Comparison of ENCODE assay signal across 16 cellular contexts in the genomic region with DNA sequence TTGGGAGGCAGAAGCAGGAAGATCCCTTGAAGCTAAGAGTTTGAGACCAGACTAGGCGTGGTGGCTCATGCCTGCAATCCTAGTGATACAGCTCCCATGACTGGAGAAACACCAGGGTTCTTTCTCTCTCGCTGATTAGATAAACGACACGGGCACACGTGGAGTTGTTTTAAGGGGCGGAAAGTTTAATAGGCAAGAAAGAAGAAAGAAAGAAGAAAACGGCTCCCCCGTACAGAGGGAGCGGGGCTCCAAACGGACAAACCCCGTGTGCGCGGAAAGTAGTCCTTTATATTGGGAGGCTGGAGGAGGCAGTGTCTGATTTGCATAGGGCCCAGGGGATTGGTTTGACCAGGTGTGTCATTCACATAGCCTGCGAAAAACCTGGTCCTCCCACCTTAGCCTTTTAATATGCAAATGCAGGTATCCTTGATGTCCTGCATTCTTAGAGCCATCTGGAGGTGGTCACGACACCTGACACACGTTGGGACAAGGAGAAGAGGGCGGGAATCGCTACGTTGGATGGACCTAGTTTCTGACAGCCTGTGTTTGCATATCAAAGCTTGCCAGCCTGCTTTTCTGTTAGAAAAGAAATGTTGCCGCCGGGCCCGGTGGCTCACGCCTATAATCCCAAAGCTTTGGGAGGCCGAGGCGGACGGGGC. TPM values are rescaled to one million over a fixed set of nuclear protein-coding genes. Genes with fewer than 3 reads are reported as not detected.
DNase-seq lines count a peak whose midpoint lies in the region; ATAC-seq and TF ChIP-seq lines count a peak whose summit lies in the region.
"Had no signal": no experiment of that assay in that cellular context is flagged by ENCODE, and none has a peak within 500 bp of the region (broad histone marks: within the 10 kb centered on the region; RNA-seq: fewer than 3 reads in every experiment).

No MANE protein-coding gene starts in this region.

- no peak overlapping the region for H3K27ac ChIP-seq in PC-9
- H3K27ac ChIP-seq in parathyroid adenoma: no peak overlapping the region

- in situ Hi-C loops in HAP-1 (cut with MboI; ENCODE audit: low sequenced_read_pairs): no loop called here

- peaks cover 49 to 63% of the 10 kb centered on the region in 2 donors for H3K27me3 Mint-ChIP-seq in effector memory CD8-positive, alpha-beta T cell
- peaks cover 51% of the 10 kb centered on the region for H3K27me3 Mint-ChIP-seq in activated T-helper 1 cell treated with anti-CD3 and anti-CD28 coated beads, Interleukin-12 subunit alpha, Interleukin-12 subunit beta, Interleukin-2, Interleukin-4 antibody, amounts not matched to agents 30 ng/mL and 10 ng/mL and 1 ng/mL, durations not matched to agents 14 hours and 24 hours and 36 hours (ENCODE audit: insufficient read depth)

- no TSS peak for BruUV-seq in PC-9 (replicated peaks; lab: Mats Ljungman, UMichigan)

- no peak overlapping the region for H3K9ac ChIP-seq in parathyroid adenoma

- H3K79me2 ChIP-seq in PC-9 (ENCODE audit: low read depth): no peaks in the 10 kb centered on the region
- no peaks in the 10 kb centered on the region for H3K79me2 ChIP-seq in parathyroid adenoma

- H4K20me1 ChIP-seq in PC-9 (ENCODE audit: insufficient read depth): no peaks in the 10 kb centered on the region

- H3K27ac Mint-ChIP-seq in effector memory CD8-positive, alpha-beta T cell: no peak overlapping the region
- no peak overlapping the region for H3K27ac Mint-ChIP-seq in activated T-helper 1 cell treated with anti-CD3 and anti-CD28 coated beads, Interleukin-12 subunit alpha, Interleukin-12 subunit beta, Interleukin-2, Interleukin-4 antibody, amounts not matched to agents 30 ng/mL and 10 ng/mL and 1 ng/mL, durations not matched to agents 14 hours and 24 hours and 36 hours
- H3K27ac Mint-ChIP-seq: activated CD4-positive, alpha-beta memory T cell treated with anti-CD3 and anti-CD28 coated beads, Interleukin-2, amount 10 ng/mL, durations not matched to agents 7 days and 5 days; activated naive CD8-positive, alpha-beta T cell treated with anti-CD3 and anti-CD28 coated beads, Interleukin-2, amount 10 ng/mL, durations not matched to agents 7 days and 5 days; CD4-positive, CD25-positive, alpha-beta regulatory T cell had no signal

- H3K9me3 ChIP-seq in HAP-1 (no peaks in the 10 kb centered on the region; the same call in 1 of the 2 replicates), PC-9 (ENCODE audit: insufficient read depth, low read depth) (no peaks in the 10 kb centered on the region), parathyroid adenoma (ENCODE audit: control insufficient read depth, low read length) (no peaks in the 10 kb centered on the region)

- H3K4me2 ChIP-seq in PC-9: peak overlapping the region; percentile 50
- H3K4me2 ChIP-seq in parathyroid adenoma (ENCODE audit: low read length): no peak overlapping the region

- H2AFZ ChIP-seq in PC-9: no peak overlapping the region; the same call in 1 of the 2 replicates
- peak overlapping the region; percentile 73 for H2AFZ ChIP-seq in parathyroid adenoma

- no peak overlapping the region for H3K4me3 Mint-ChIP-seq in effector memory CD8-positive, alpha-beta T cell
- H3K4me3 Mint-ChIP-seq in activated T-helper 1 cell treated with anti-CD3 and anti-CD28 coated beads, Interleukin-12 subunit alpha, Interleukin-12 subunit beta, Interleukin-2, Interleukin-4 antibody, amounts not matched to agents 30 ng/mL and 10 ng/mL and 1 ng/mL, durations not matched to agents 14 hours and 24 hours and 36 hours: no peak overlapping the region
- H3K4me3 Mint-ChIP-seq: activated CD4-positive, alpha-beta memory T cell treated with anti-CD3 and anti-CD28 coated beads, Interleukin-2, amount 10 ng/mL, durations not matched to agents 7 days and 5 days; activated naive CD8-positive, alpha-beta T cell treated with anti-CD3 and anti-CD28 coated beads, Interleukin-2, amount 10 ng/mL, durations not matched to agents 7 days and 5 days had no signal

- no peaks in the 10 kb centered on the region for H3K36me3 ChIP-seq in HAP-1 (replicated peaks)
- no peaks in the 10 kb centered on the region for H3K36me3 ChIP-seq in PC-9 (ENCODE audit: low read depth)
- no peaks in the 10 kb centered on the region for H3K36me3 ChIP-seq in parathyroid adenoma (ENCODE audit: control insufficient read depth, insufficient read depth, low read length)

- CTCF ChIA-PET in PC-9 (lab: Charles Lee): interaction anchor here (0.6 kb wide), 1 partner anchor 10 kb away, joined by 4 read pairs; no protein-coding TSS in a partner anchor

- H3K4me1 ChIP-seq in HAP-1 (peaks cover 8% of the 10 kb centered on the region), PC-9 (replicated peaks; ENCODE audit: insufficient read depth) (no peaks in the 10 kb centered on the region), parathyroid adenoma (peaks cover 3% of the 10 kb centered on the region)

- POLR2A ChIA-PET in PC-9 (lab: Charles Lee; ENCODE audit: unreplicated experiment): interaction anchor here (0.6 to 0.7 kb wide), 2 partner anchors 32 to 1618 kb away, joined by 4 to 21 read pairs; no protein-coding TSS in a partner anchor

- H3K27me3 ChIP-seq in HAP-1 (ENCODE audit: low read depth): peaks cover 17% of the 10 kb centered on the region
- peaks cover 8% of the 10 kb centered on the region; the same call in 1 of the 2 replicates for H3K27me3 ChIP-seq in PC-9 (ENCODE audit: insufficient read depth, low read depth)
- H3K27me3 ChIP-seq in parathyroid adenoma (ENCODE audit: control insufficient read depth, insufficient read depth, low read length): no peaks in the 10 kb centered on the region

- no peak for ATAC-seq in effector memory CD8-positive, alpha-beta T cell (replicated peaks)

- intact Hi-C loops in PC-9 (cut with micrococcal nuclease; ENCODE audit: unreplicated experiment): no loop called here
- intact Hi-C loops in activated T-helper 1 cell treated with anti-CD3 and anti-CD28 coated beads, Interleukin-12 subunit alpha, Interleukin-12 subunit beta, Interleukin-2, Interleukin-4 antibody, amounts not matched to agents 30 ng/mL and 10 ng/mL and 1 ng/mL, durations not matched to agents 14 hours and 24 hours and 36 hours (cut with micrococcal nuclease): no loop called here

- H3K4me3 ChIP-seq in HAP-1: peak overlapping the region; percentile 9
- peak overlapping the region; percentile 29 for H3K4me3 ChIP-seq in PC-9
- H3K4me3 ChIP-seq in parathyroid adenoma (ENCODE audit: low read depth, low read length): no peak overlapping the region

- no peaks in the 10 kb centered on the region for H3K9me2 ChIP-seq in PC-9 (ENCODE audit: insufficient read depth)

- TF ChIP-seq CTCF in PC-9 (conservative IDR thresholded peaks at IDR 0.05) (no peak), parathyroid adenoma (IDR thresholded peaks at IDR 0.05) (no peak)

- H3K36me3 Mint-ChIP-seq in effector memory CD8-positive, alpha-beta T cell (ENCODE audit: insufficient read depth): no peaks in the 10 kb centered on the region
- H3K36me3 Mint-ChIP-seq in activated T-helper 1 cell treated with anti-CD3 and anti-CD28 coated beads, Interleukin-12 subunit alpha, Interleukin-12 subunit beta, Interleukin-2, Interleukin-4 antibody, amounts not matched to agents 30 ng/mL and 10 ng/mL and 1 ng/mL, durations not matched to agents 14 hours and 24 hours and 36 hours (ENCODE audit: low read depth): no peaks in the 10 kb centered on the region
- H3K36me3 Mint-ChIP-seq: activated naive CD8-positive, alpha-beta T cell treated with anti-CD3 and anti-CD28 coated beads, Interleukin-2, amount 10 ng/mL, durations not matched to agents 7 days and 5 days; CD4-positive, CD25-positive, alpha-beta regulatory T cell; naive B cell had no signal

- no peaks in the 10 kb centered on the region for H3K9me3 Mint-ChIP-seq in effector memory CD8-positive, alpha-beta T cell
- H3K9me3 Mint-ChIP-seq in activated T-helper 1 cell treated with anti-CD3 and anti-CD28 coated beads, Interleukin-12 subunit alpha, Interleukin-12 subunit beta, Interleukin-2, Interleukin-4 antibody, amounts not matched to agents 30 ng/mL and 10 ng/mL and 1 ng/mL, durations not matched to agents 14 hours and 24 hours and 36 hours: no peaks in the 10 kb centered on the region
- H3K9me3 Mint-ChIP-seq: activated CD4-positive, alpha-beta memory T cell treated with anti-CD3 and anti-CD28 coated beads, Interleukin-2, amount 10 ng/mL, durations not matched to agents 7 days and 5 days; activated naive CD8-positive, alpha-beta T cell treated with anti-CD3 and anti-CD28 coated beads, Interleukin-2, amount 10 ng/mL, durations not matched to agents 7 days and 5 days; CD4-positive, CD25-positive, alpha-beta regulatory T cell had no signal

- DNase-seq in HAP-1 (ENCODE audit: low spot score in 2 of 2) (peak; percentile 48 to 77), PC-9 (peak; percentile 66 to 75), iPS DF 19.7 (ENCODE audit: low read depth, low spot score) (peak; percentile 100), OCI-M2 (lab: John Stamatoyannopoulos, UW; ENCODE audit: unreplicated experiment) (no peak), NCI-H1694 treated with DMSO at 0.1 percent for 48 hours (lab: John Stamatoyannopoulos, UW) (no peak)
- DNase-seq in effector memory CD8-positive, alpha-beta T cell: no peak
- no peak for DNase-seq in activated T-helper 1 cell treated with anti-CD3 and anti-CD28 coated beads, Interleukin-12 subunit alpha, Interleukin-12 subunit beta, Interleukin-2, Interleukin-4 antibody, amounts not matched to agents 30 ng/mL and 10 ng/mL and 1 ng/mL, durations not matched to agents 14 hours and 24 hours and 36 hours (ENCODE audit: low spot score)
- DNase-seq: activated CD4-positive, alpha-beta memory T cell treated with anti-CD3 and anti-CD28 coated beads, Interleukin-2, amount 10 ng/mL, durations not matched to agents 7 days and 5 days; activated naive CD8-positive, alpha-beta T cell treated with anti-CD3 and anti-CD28 coated beads, Interleukin-2, amount 10 ng/mL, durations not matched to agents 7 days and 5 days; CD4-positive, CD25-positive, alpha-beta regulatory T cell; dermis blood vessel endothelial cell; HCEC 1CT; head of caudate nucleus; naive B cell had no signal

- H3F3A ChIP-seq in PC-9 (ENCODE audit: insufficient read depth, low read depth): 0 out of 2 replicates have a peak, but pooled peaks cover 4% of the 10 kb centered on the region

- H3K4me1 Mint-ChIP-seq in effector memory CD8-positive, alpha-beta T cell (ENCODE audit: low read depth in 2 of 2): peaks cover 3 to 12% of the 10 kb centered on the region in 2 donors
- peaks cover 8% of the 10 kb centered on the region for H3K4me1 Mint-ChIP-seq in activated T-helper 1 cell treated with anti-CD3 and anti-CD28 coated beads, Interleukin-12 subunit alpha, Interleukin-12 subunit beta, Interleukin-2, Interleukin-4 antibody, amounts not matched to agents 30 ng/mL and 10 ng/mL and 1 ng/mL, durations not matched to agents 14 hours and 24 hours and 36 hours (ENCODE audit: low read depth)
- H3K4me1 Mint-ChIP-seq: activated CD4-positive, alpha-beta memory T cell treated with anti-CD3 and anti-CD28 coated beads, Interleukin-2, amount 10 ng/mL, durations not matched to agents 7 days and 5 days had no signal

RNA-seq across cellular contexts. Expression of a gene that starts 12.0 kb away (rescaled TPM):
- 0.76 TPM in 1 of 2 replicates, not detected in the other for total RNA-seq in PC-9 (2021)
- not detected in 2 replicates for total RNA-seq in activated T-helper 1 cell treated with anti-CD3 and anti-CD28 coated beads, Interleukin-12 subunit alpha, Interleukin-12 subunit beta, Interleukin-2, Interleukin-4 antibody, amounts not matched to agents 30 ng/mL and 10 ng/mL and 1 ng/mL, durations not matched to agents 14 hours and 24 hours and 36 hours
- total RNA-seq: activated CD4-positive, alpha-beta memory T cell treated with anti-CD3 and anti-CD28 coated beads, Interleukin-2, amount 10 ng/mL, durations not matched to agents 7 days and 5 days; activated naive CD8-positive, alpha-beta T cell treated with anti-CD3 and anti-CD28 coated beads, Interleukin-2, amount 10 ng/mL, durations not matched to agents 7 days and 5 days; CD4-positive, CD25-positive, alpha-beta regulatory T cell; dermis blood vessel endothelial cell; T-helper 1 cell treated with Interleukin-12 subunit alpha and Interleukin-12 subunit beta and Interleukin-4 antibody, amounts not matched to agents 30 ng/mL and 1 ng/mL, for 36 hours had no signal

RNA-seq across cellular contexts. Expression of a gene that starts 16.5 kb away (rescaled TPM):
- not detected in 2 replicates for total RNA-seq in PC-9 (2021)
- total RNA-seq in activated T-helper 1 cell treated with anti-CD3 and anti-CD28 coated beads, Interleukin-12 subunit alpha, Interleukin-12 subunit beta, Interleukin-2, Interleukin-4 antibody, amounts not matched to agents 30 ng/mL and 10 ng/mL and 1 ng/mL, durations not matched to agents 14 hours and 24 hours and 36 hours: not detected in 2 replicates
- total RNA-seq: activated CD4-positive, alpha-beta memory T cell treated with anti-CD3 and anti-CD28 coated beads, Interleukin-2, amount 10 ng/mL, durations not matched to agents 7 days and 5 days; activated naive CD8-positive, alpha-beta T cell treated with anti-CD3 and anti-CD28 coated beads, Interleukin-2, amount 10 ng/mL, durations not matched to agents 7 days and 5 days; CD4-positive, CD25-positive, alpha-beta regulatory T cell; dermis blood vessel endothelial cell; T-helper 1 cell treated with Interleukin-12 subunit alpha and Interleukin-12 subunit beta and Interleukin-4 antibody, amounts not matched to agents 30 ng/mL and 1 ng/mL, for 36 hours had no signal

RNA-seq across cellular contexts. Expression of a gene that starts 27.5 kb away (rescaled TPM):
- total RNA-seq in PC-9 (2021): 0.35 and 0.57 TPM in 2 replicates
- 0.24 and 0.41 TPM in 2 replicates for total RNA-seq in activated T-helper 1 cell treated with anti-CD3 and anti-CD28 coated beads, Interleukin-12 subunit alpha, Interleukin-12 subunit beta, Interleukin-2, Interleukin-4 antibody, amounts not matched to agents 30 ng/mL and 10 ng/mL and 1 ng/mL, durations not matched to agents 14 hours and 24 hours and 36 hours

RNA-seq across cellular contexts. Expression of a gene that starts 32.8 kb away (rescaled TPM):
- not detected in 2 replicates for total RNA-seq in PC-9 (2021)
- total RNA-seq in activated T-helper 1 cell treated with anti-CD3 and anti-CD28 coated beads, Interleukin-12 subunit alpha, Interleukin-12 subunit beta, Interleukin-2, Interleukin-4 antibody, amounts not matched to agents 30 ng/mL and 10 ng/mL and 1 ng/mL, durations not matched to agents 14 hours and 24 hours and 36 hours: not detected in 2 replicates
- total RNA-seq: activated CD4-positive, alpha-beta memory T cell treated with anti-CD3 and anti-CD28 coated beads, Interleukin-2, amount 10 ng/mL, durations not matched to agents 7 days and 5 days; activated naive CD8-positive, alpha-beta T cell treated with anti-CD3 and anti-CD28 coated beads, Interleukin-2, amount 10 ng/mL, durations not matched to agents 7 days and 5 days; CD4-positive, CD25-positive, alpha-beta regulatory T cell; dermis blood vessel endothelial cell; T-helper 1 cell treated with Interleukin-12 subunit alpha and Interleukin-12 subunit beta and Interleukin-4 antibody, amounts not matched to agents 30 ng/mL and 1 ng/mL, for 36 hours had no signal

RNA-seq across cellular contexts. Expression of a gene that starts 40.8 kb away (rescaled TPM):
- total RNA-seq in PC-9 (2021): 1.2 and 1.7 TPM in 2 replicates
- not detected in 2 replicates for total RNA-seq in activated T-helper 1 cell treated with anti-CD3 and anti-CD28 coated beads, Interleukin-12 subunit alpha, Interleukin-12 subunit beta, Interleukin-2, Interleukin-4 antibody, amounts not matched to agents 30 ng/mL and 10 ng/mL and 1 ng/mL, durations not matched to agents 14 hours and 24 hours and 36 hours
- total RNA-seq: activated CD4-positive, alpha-beta memory T cell treated with anti-CD3 and anti-CD28 coated beads, Interleukin-2, amount 10 ng/mL, durations not matched to agents 7 days and 5 days; activated naive CD8-positive, alpha-beta T cell treated with anti-CD3 and anti-CD28 coated beads, Interleukin-2, amount 10 ng/mL, durations not matched to agents 7 days and 5 days; CD4-positive, CD25-positive, alpha-beta regulatory T cell; dermis blood vessel endothelial cell; T-helper 1 cell treated with Interleukin-12 subunit alpha and Interleukin-12 subunit beta and Interleukin-4 antibody, amounts not matched to agents 30 ng/mL and 1 ng/mL, for 36 hours had no signal

Comparison
In these comparisons a context has a peak if more than half of its experiments do, and no peak if none do; other contexts are left out.
1. DNase-seq: peak in HAP-1 (2 of 2), PC-9 (2 of 2) and iPS DF 19.7 (single experiment); none in effector memory CD8-positive, alpha-beta T cell (0 of 3), activated T-helper 1 cell treated with anti-CD3 and anti-CD28 coated beads, Interleukin-12 subunit alpha, Interleukin-12 subunit beta, Interleukin-2, Interleukin-4 antibody, amounts not matched to agents 30 ng/mL and 10 ng/mL and 1 ng/mL, durations not matched to agents 14 hours and 24 hours and 36 hours (single experiment), OCI-M2 (single experiment) and NCI-H1694 treated with DMSO at 0.1 percent for 48 hours (single experiment).